17 cellular contexts compared by ENCODE assay signal in genomic region chr20:9022361-9022760, GRCh38. TPM values are rescaled to one million over a fixed set of nuclear protein-coding genes. Genes with fewer than 3 reads are reported as not detected.
DNase-seq lines count a peak whose midpoint lies in the region; ATAC-seq, FAIRE-seq and TF ChIP-seq lines count a peak whose summit lies in the region.
"Had no signal": no experiment of that assay in that cellular context is flagged by ENCODE, and none has a peak within 500 bp of the region (broad histone marks: within the 10 kb centered on the region; RNA-seq: fewer than 3 reads in every experiment).

No MANE protein-coding gene starts in this region.

- no peak for ATAC-seq in GM23338
- ATAC-seq: Panc1 had no signal

- H3K9me3 ChIP-seq in HUES64 (ENCODE audit: insufficient read depth, low read depth, low read length): no peaks in the 10 kb centered on the region
- H3K9me3 ChIP-seq in sigmoid colon: no peaks in the 10 kb centered on the region

- H3K4me1 Mint-ChIP-seq in GM23338 (peaks cover 28% of the 10 kb centered on the region), neural crest cell (peaks cover 37% of the 10 kb centered on the region)
- no peaks in the 10 kb centered on the region for H3K4me1 Mint-ChIP-seq in activated T-cell treated with anti-CD3 and anti-CD28 coated beads, Interleukin-2, amount 50 U/mL, for 24 hours (ENCODE audit: low read depth)
- H3K4me1 Mint-ChIP-seq: CD4-positive, CD25-positive, alpha-beta regulatory T cell had no signal

- intact Hi-C loops in sigmoid colon (cut with DNase I): no loop called here

- H3K27me3 Mint-ChIP-seq in GM23338 (ENCODE audit: insufficient read depth, low read depth, poor library complexity) (no peaks in the 10 kb centered on the region), neural crest cell (ENCODE audit: low read depth) (no peaks in the 10 kb centered on the region)
- H3K27me3 Mint-ChIP-seq in activated T-cell treated with anti-CD3 and anti-CD28 coated beads, Interleukin-2, amount 50 U/mL, for 24 hours: no peaks in the 10 kb centered on the region
- H3K27me3 Mint-ChIP-seq: CD4-positive, CD25-positive, alpha-beta regulatory T cell had no signal

- no peak for TF ChIP-seq EP300 in sigmoid colon (IDR thresholded peaks at IDR 0.05)

- no peaks in the 10 kb centered on the region for H3K79me2 ChIP-seq in GM23338 (replicated peaks; ENCODE audit: insufficient read depth)

- H3K27ac ChIP-seq in GM23338 (ENCODE audit: low read depth) (peak overlapping the region; percentile 78), HUES64 (ENCODE audit: low read depth, low read length) (peak overlapping the region; percentile 84; the same call in 1 of the 2 replicates), sigmoid colon (no peak overlapping the region)

- 0 out of 2 replicates have a peak overlapping the region, but pooled peaks have one; percentile 30 for H2AFZ ChIP-seq in GM23338

- no peak for DNase-seq in GM23338 (ENCODE audit: low spot score)
- DNase-seq in bronchial epithelial cell (ENCODE audit: low read depth): no peak
- DNase-seq in neural crest cell (ENCODE audit: low read depth, low spot score): no peak
- no peak for DNase-seq in activated T-cell treated with anti-CD3 and anti-CD28 coated beads, Interleukin-2, amount 50 U/mL, for 24 hours
- no peak for DNase-seq in inferior parietal cortex (ENCODE audit: extremely low spot score)
- no peak for DNase-seq in sigmoid colon
- DNase-seq: CD4-positive, CD25-positive, alpha-beta regulatory T cell; DMS79; HFFc6; KG1; NCI-H1092 treated with DMSO at 0.1 percent for 48 hours; NCI-H146; NCI-H2029; NCI-H524 treated with DMSO at 0.1 percent for 48 hours; NCI-H82 had no signal

- no peak overlapping the region for H3K9ac ChIP-seq in HUES64 (ENCODE audit: low read depth, low read length)

- H3K36me3 ChIP-seq in GM23338 (ENCODE audit: insufficient read depth) (no peaks in the 10 kb centered on the region), HUES64 (ENCODE audit: insufficient read depth, low read length) (no peaks in the 10 kb centered on the region), bronchial epithelial cell (ENCODE audit: control insufficient read depth, insufficient read depth, low read length) (no peaks in the 10 kb centered on the region), sigmoid colon (no peaks in the 10 kb centered on the region)

- no peak overlapping the region for H3K4me3 ChIP-seq in GM23338
- H3K4me3 ChIP-seq in HUES64 (ENCODE audit: low read length): no peak overlapping the region
- no peak overlapping the region for H3K4me3 ChIP-seq in bronchial epithelial cell (ENCODE audit: low read depth, low read length)
- H3K4me3 ChIP-seq in sigmoid colon: no peak overlapping the region

- no peaks in the 10 kb centered on the region for H4K20me1 ChIP-seq in GM23338 (replicated peaks; ENCODE audit: insufficient read depth)

- H3K9me2 ChIP-seq in GM23338 (ENCODE audit: insufficient read depth): no peaks in the 10 kb centered on the region

- WGBS in HUES64: 92% methylated on average over 1 of the region's 2 CpGs
- 91 to 93% methylated on average over 2 of the region's 2 CpGs for WGBS in sigmoid colon, 2 donors

- no peak overlapping the region for H3K4me3 Mint-ChIP-seq in GM23338
- H3K4me3 Mint-ChIP-seq in neural crest cell: no peak overlapping the region
- no peak overlapping the region for H3K4me3 Mint-ChIP-seq in activated T-cell treated with anti-CD3 and anti-CD28 coated beads, Interleukin-2, amount 50 U/mL, for 24 hours
- H3K4me3 Mint-ChIP-seq: CD4-positive, CD25-positive, alpha-beta regulatory T cell; HFFc6 had no signal

- no peaks in the 10 kb centered on the region for H3K36me3 Mint-ChIP-seq in GM23338 (ENCODE audit: low read depth)
- H3K36me3 Mint-ChIP-seq in neural crest cell (ENCODE audit: low read depth): no peaks in the 10 kb centered on the region
- H3K36me3 Mint-ChIP-seq in activated T-cell treated with anti-CD3 and anti-CD28 coated beads, Interleukin-2, amount 50 U/mL, for 24 hours (ENCODE audit: low read depth): no peaks in the 10 kb centered on the region
- H3K36me3 Mint-ChIP-seq: CD4-positive, CD25-positive, alpha-beta regulatory T cell had no signal

- TF ChIP-seq POLR2A in sigmoid colon (IDR thresholded peaks at IDR 0.05): no peak

- no peak overlapping the region for H3K27ac Mint-ChIP-seq in GM23338
- H3K27ac Mint-ChIP-seq in neural crest cell (ENCODE audit: unreplicated experiment): peak overlapping the region; percentile 76
- no peak overlapping the region for H3K27ac Mint-ChIP-seq in activated T-cell treated with anti-CD3 and anti-CD28 coated beads, Interleukin-2, amount 50 U/mL, for 24 hours
- H3K27ac Mint-ChIP-seq: CD4-positive, CD25-positive, alpha-beta regulatory T cell; HFFc6 had no signal

- H3F3A ChIP-seq in GM23338 (replicated peaks; ENCODE audit: low read depth): no peaks in the 10 kb centered on the region

- H3K4me1 ChIP-seq in GM23338 (ENCODE audit: insufficient read depth): peaks cover 15% of the 10 kb centered on the region
- H3K4me1 ChIP-seq in HUES64 (ENCODE audit: insufficient read depth, low read length): peaks cover 37% of the 10 kb centered on the region
- H3K4me1 ChIP-seq in sigmoid colon: no peaks in the 10 kb centered on the region

- H3K27me3 ChIP-seq in GM23338 (ENCODE audit: insufficient read depth) (no peaks in the 10 kb centered on the region), HUES64 (ENCODE audit: insufficient read depth, low read length) (no peaks in the 10 kb centered on the region), bronchial epithelial cell (ENCODE audit: control insufficient read depth, insufficient read depth, low read length) (no peaks in the 10 kb centered on the region), sigmoid colon (no peaks in the 10 kb centered on the region)

- FAIRE-seq in bronchial epithelial cell (lab: Jason Lieb, UNC): peak; percentile 7

- TF ChIP-seq CTCF in GM23338 (conservative IDR thresholded peaks at IDR 0.05; ENCODE audit: low read depth in 2 of 2) (no peak), bronchial epithelial cell (IDR thresholded peaks at IDR 0.05; ENCODE audit: insufficient read depth, low read length, severe bottlenecking) (no peak), neural crest cell (conservative IDR thresholded peaks at IDR 0.05) (no peak), sigmoid colon (IDR thresholded peaks at IDR 0.05) (no peak)

- H3K4me2 ChIP-seq in GM23338: peak overlapping the region; percentile 23

- H3K9me3 Mint-ChIP-seq in GM23338 (no peaks in the 10 kb centered on the region), neural crest cell (no peaks in the 10 kb centered on the region)
- H3K9me3 Mint-ChIP-seq in activated T-cell treated with anti-CD3 and anti-CD28 coated beads, Interleukin-2, amount 50 U/mL, for 24 hours: peaks cover 5% of the 10 kb centered on the region
- H3K9me3 Mint-ChIP-seq: HFFc6 had no signal

TF ChIP-seq in GM23338, 12 proteins besides CTCF, POLR2A, EP300 and RAD21:
- no peak for TF ChIP-seq CREB1 (CRISPR knock-in tag; IDR thresholded peaks at IDR 0.05; ENCODE audit: low read depth)
- TF ChIP-seq EZH2 (IDR thresholded peaks at IDR 0.05; ENCODE audit: low read depth, unreplicated experiment): no peak
- no peak for TF ChIP-seq ZNF331 (CRISPR knock-in tag; IDR thresholded peaks at IDR 0.05; ENCODE audit: low read depth)
- TF ChIP-seq ETS1 (IDR thresholded peaks at IDR 0.05): no peak

RNA-seq across cellular contexts. Expression of gene PLCB4, which starts 46.5 kb away (rescaled TPM):
- total RNA-seq in GM23338 (2014; rRNA removed; shearing (Covaris generic)): 5.9 and 16.1 TPM in 2 replicates
- 3.5 and 6.5 TPM in 2 replicates for polyA plus RNA-seq in GM23338 (2016; fragmentation: Nextera tagmentation; extraction: Ambion mirVana)
- 8.2 TPM for polyA plus RNA-seq in HUES64 (2013, experiment 1 of 2)
- polyA plus RNA-seq in HUES64 (2013, experiment 2 of 2): 11.2 TPM
- total RNA-seq in bronchial epithelial cell: 1.6 and 2.0 TPM in 2 replicates
- 51.4 and 53.3 TPM in 2 replicates for total RNA-seq in neural crest cell
- 10 to 100 TPM; 12.0 to 21.0 (median 13.3) TPM for total RNA-seq in sigmoid colon
- 10 to 100 TPM in 2 of 3 donors, 1 to 10 TPM in 1; 9.7 to 13.6 (median 10.2) TPM for polyA plus RNA-seq in sigmoid colon
- polyA plus RNA-seq: CD4-positive, CD25-positive, alpha-beta regulatory T cell had no signal

Comparison
In these comparisons a context has a peak if more than half of its experiments do, and no peak if none do; other contexts are left out.
1. H3K27ac ChIP-seq: peak in GM23338 (single experiment) and HUES64 (single experiment); none in sigmoid colon (0 of 4).